Comparison of ENCODE assay signal across 23 cellular contexts in genomic region chr11:81492923-81493445, GRCh38.
"Had no signal": no experiment of that assay in that cellular context is flagged by ENCODE, and none has a peak within 500 bp of the region (broad histone marks: within the 10 kb centered on the region; RNA-seq: fewer than 3 reads in every experiment).

No MANE protein-coding gene starts in this region.

- H3K27me3 ChIP-seq: esophagus squamous epithelium, gastrocnemius medialis, heart right ventricle, left lung had no signal

- ATAC-seq: effector memory CD8-positive, alpha-beta T cell; esophagus mucosa; gastrocnemius medialis; heart right ventricle; left cardiac atrium; left lung; left ventricle myocardium superior; lower lobe of right lung; mucosa of descending colon; naive thymus-derived CD8-positive, alpha-beta T cell had no signal

- H3K4me3 ChIP-seq: coronary artery, esophagus squamous epithelium, gastrocnemius medialis, heart right ventricle, left lung, lower lobe of right lung, mucosa of descending colon had no signal

- H3K27ac ChIP-seq: coronary artery, epithelial cell of prostate, esophagus squamous epithelium, gastrocnemius medialis, heart right ventricle, left lung, lower lobe of right lung had no signal

- DNase-seq: effector CD8-positive, alpha-beta T cell; effector memory CD8-positive, alpha-beta T cell; endodermal cell; erythroblast; esophagus squamous epithelium; foreskin fibroblast; foreskin melanocyte; gastrocnemius medialis; glutamatergic neuron; head of caudate nucleus; heart right ventricle; hippocampal formation; left cardiac atrium; left lung; left ventricle myocardium superior; lower lobe of right lung; mesenchymal stem cell; mucosa of descending colon; naive B cell; naive thymus-derived CD8-positive, alpha-beta T cell had no signal

- H3K4me1 ChIP-seq: esophagus squamous epithelium, gastrocnemius medialis, heart right ventricle, left lung, lower lobe of right lung had no signal

- H3K9me3 ChIP-seq: esophagus squamous epithelium, gastrocnemius medialis, heart right ventricle, left lung, lower lobe of right lung, mucosa of descending colon had no signal

- H3K36me3 ChIP-seq: esophagus squamous epithelium, gastrocnemius medialis, heart right ventricle, left lung, lower lobe of right lung had no signal
